8 cellular contexts compared by ENCODE assay signal in the genomic region with DNA sequence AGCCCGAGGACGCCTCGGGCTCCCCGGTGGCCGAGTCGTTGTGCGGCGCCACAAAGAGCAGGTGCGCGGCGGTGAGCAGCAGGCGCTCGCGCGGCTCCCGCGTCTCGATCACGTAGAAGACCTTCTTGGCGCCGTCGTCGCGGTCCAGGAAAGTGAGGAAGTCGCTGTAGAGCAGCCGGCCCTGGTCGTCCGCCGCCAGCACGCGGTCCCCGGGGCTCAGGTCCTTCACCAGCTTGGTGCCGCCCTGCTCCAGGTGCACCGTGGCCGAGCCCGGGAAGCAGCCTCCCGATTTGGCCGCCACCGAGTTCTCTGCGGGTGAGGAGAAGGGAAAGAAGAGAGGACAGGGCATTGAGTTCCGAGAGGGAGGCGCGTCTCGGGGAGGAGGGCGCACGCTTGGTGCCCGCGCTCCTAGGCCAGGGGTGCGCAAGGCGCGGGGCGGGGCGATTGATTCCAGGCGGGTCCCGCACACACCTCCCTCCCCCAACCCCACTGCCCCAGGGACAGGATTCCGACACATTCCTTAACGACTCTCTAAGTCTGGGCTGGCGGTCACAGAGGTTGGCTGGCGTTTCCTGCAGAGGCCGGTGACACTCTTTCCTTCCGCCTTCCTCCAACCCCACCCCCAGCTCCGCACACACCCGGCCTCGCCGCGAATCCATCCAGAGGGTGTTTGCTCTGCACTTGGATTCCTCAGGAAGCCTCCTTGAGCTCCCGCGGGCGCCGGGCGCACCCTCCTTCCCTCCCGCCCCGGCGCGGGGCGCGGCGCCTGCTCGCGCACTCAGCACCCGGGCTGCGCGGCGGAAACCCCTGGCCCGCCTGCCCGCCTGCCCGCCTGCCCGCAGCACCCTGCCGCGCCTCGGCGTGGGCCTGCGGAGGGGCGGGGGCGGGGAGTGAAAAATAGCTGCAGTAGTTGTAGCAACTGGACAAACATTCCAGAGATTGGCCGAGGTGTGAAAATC.
DNase-seq lines count a peak whose midpoint lies in the region; ATAC-seq and TF ChIP-seq lines count a peak whose summit lies in the region.

No MANE protein-coding gene starts in this region.

- peaks cover 27% of the 10 kb centered on the region for H3K4me1 ChIP-seq in effector memory CD4-positive, alpha-beta T cell (ENCODE audit: control insufficient read depth, insufficient read depth, low read length, poor library complexity, severe bottlenecking)
- peaks cover 35 to 46% of the 10 kb centered on the region in 2 experiments for H3K4me1 ChIP-seq in neutrophil (ENCODE audit: control insufficient read depth in 1 of 2, insufficient read depth in 1 of 2, low read depth in 1 of 2, low read length in 1 of 2)

- no peaks in the 10 kb centered on the region for H3K9me3 ChIP-seq in effector memory CD4-positive, alpha-beta T cell (ENCODE audit: control insufficient read depth, low read length)
- no peaks in the 10 kb centered on the region for H3K9me3 ChIP-seq in neutrophil

- peaks cover 56% of the 10 kb centered on the region for H3K27me3 ChIP-seq in effector memory CD4-positive, alpha-beta T cell (replicated peaks; ENCODE audit: control insufficient read depth, insufficient read depth, low read length, poor library complexity, severe bottlenecking)
- peaks cover 100% of the 10 kb centered on the region for H3K27me3 ChIP-seq in neutrophil

- no peak overlapping the region for H3K27ac ChIP-seq in effector memory CD4-positive, alpha-beta T cell (ENCODE audit: insufficient read depth, low read length, poor library complexity, severe bottlenecking)
- H3K27ac ChIP-seq in neutrophil, result no peak overlapping the region

- H3K4me3 ChIP-seq in effector memory CD4-positive, alpha-beta T cell (ENCODE audit: insufficient read depth, low read depth, low read length, poor library complexity, severe bottlenecking), result peak overlapping the region; percentile 35
- H3K4me3 ChIP-seq in neutrophil (ENCODE audit: low read depth in 1 of 2, low read length in 1 of 2), result peak overlapping the region; percentile 47 to 60

- peak; percentile 85 for DNase-seq in ELF-1 (ENCODE audit: low read depth, low spot score)
- DNase-seq in NCI-H2029 (lab: John Stamatoyannopoulos, UW), result peak; percentile 51
- DNase-seq in effector memory CD4-positive, alpha-beta T cell, result no peak
- no peak for DNase-seq in stimulated activated CD4-positive, alpha-beta T cell treated with anti-CD3 and anti-CD28 coated beads, Interleukin-4, amount 100 ng/mL, for 4 hours

- H3K36me3 ChIP-seq in effector memory CD4-positive, alpha-beta T cell (ENCODE audit: control insufficient read depth, insufficient read depth, low read length), result no peaks in the 10 kb centered on the region
- H3K36me3 ChIP-seq in neutrophil, result no peaks in the 10 kb centered on the region

- no peak for TF ChIP-seq CTCF in neutrophil (IDR thresholded peaks at IDR 0.05)

- ATAC-seq in HG02623 (IDR thresholded peaks at IDR 0.05; ENCODE audit: unreplicated experiment), result no peak
- ATAC-seq in GM21515 (IDR thresholded peaks at IDR 0.05; ENCODE audit: unreplicated experiment), result no peak
- ATAC-seq in GM18502 (IDR thresholded peaks at IDR 0.05; ENCODE audit: poor library complexity, unreplicated experiment), result no peak

Comparison
In these comparisons a context has a peak if more than half of its experiments do, and no peak if none do; other contexts are left out.
1. DNase-seq: peak in ELF-1 (single experiment) and NCI-H2029 (single experiment); none in effector memory CD4-positive, alpha-beta T cell (0 of 3) and stimulated activated CD4-positive, alpha-beta T cell treated with anti-CD3 and anti-CD28 coated beads, Interleukin-4, amount 100 ng/mL, for 4 hours (0 of 2).